Comparison of ENCODE assay signal across 13 cellular contexts in genomic region chr17:40479754-40480480, GRCh38. TPM values are rescaled to one million over a fixed set of nuclear protein-coding genes. Genes with fewer than 3 reads are reported as not detected.
DNase-seq lines count a peak whose midpoint lies in the region; ATAC-seq and TF ChIP-seq lines count a peak whose summit lies in the region.
"Had no signal": no experiment of that assay in that cellular context is flagged by ENCODE, and none has a peak within 500 bp of the region (broad histone marks: within the 10 kb centered on the region; RNA-seq: fewer than 3 reads in every experiment).

No MANE protein-coding gene starts in this region.

- H3K4me3 ChIP-seq in vagina = no peak overlapping the region
- H3K4me3 ChIP-seq in neural progenitor cell = no peak overlapping the region
- H3K4me3 ChIP-seq: ovary, tibial nerve had no signal

- H3K79me2 ChIP-seq in neural progenitor cell (ENCODE audit: low read depth) = no peaks in the 10 kb centered on the region

- peak overlapping the region; percentile 96 for H3K27ac Mint-ChIP-seq in activated naive CD4-positive, alpha-beta T cell treated with anti-CD3 and anti-CD28 coated beads, Interleukin-2, amount 50 U/mL, for 24 hours
- H3K27ac Mint-ChIP-seq in T-helper 17 cell (peak overlapping the region; percentile 96), neural progenitor cell (no peak overlapping the region)

- no peak overlapping the region for H3K9ac ChIP-seq in neural progenitor cell

- no peak for ATAC-seq in T-helper 17 cell
- ATAC-seq in esophagus mucosa = peak; percentile 11

- H3K4me1 Mint-ChIP-seq in activated naive CD4-positive, alpha-beta T cell treated with anti-CD3 and anti-CD28 coated beads, Interleukin-2, amount 50 U/mL, for 24 hours = peaks cover 64% of the 10 kb centered on the region
- H3K4me1 Mint-ChIP-seq in T-helper 17 cell (peaks cover 45% of the 10 kb centered on the region), neural progenitor cell (peaks cover 14% of the 10 kb centered on the region)

- peak overlapping the region; percentile 51 for H3K27ac ChIP-seq in vagina
- no peak overlapping the region for H3K27ac ChIP-seq in neural progenitor cell
- H3K27ac ChIP-seq: brain microvascular endothelial cell, ovary, tibial nerve had no signal

- H3K4me3 Mint-ChIP-seq in activated naive CD4-positive, alpha-beta T cell treated with anti-CD3 and anti-CD28 coated beads, Interleukin-2, amount 50 U/mL, for 24 hours = peak overlapping the region; percentile 74
- H3K4me3 Mint-ChIP-seq in T-helper 17 cell = peak overlapping the region; percentile 78
- H3K4me3 Mint-ChIP-seq in neural progenitor cell = no peak overlapping the region

- no peaks in the 10 kb centered on the region for H3K9me3 Mint-ChIP-seq in activated naive CD4-positive, alpha-beta T cell treated with anti-CD3 and anti-CD28 coated beads, Interleukin-2, amount 50 U/mL, for 24 hours
- no peaks in the 10 kb centered on the region for H3K9me3 Mint-ChIP-seq in neural progenitor cell

- no peaks in the 10 kb centered on the region for H3K27me3 Mint-ChIP-seq in activated naive CD4-positive, alpha-beta T cell treated with anti-CD3 and anti-CD28 coated beads, Interleukin-2, amount 50 U/mL, for 24 hours
- no peaks in the 10 kb centered on the region for H3K27me3 Mint-ChIP-seq in T-helper 17 cell
- peaks cover 13% of the 10 kb centered on the region for H3K27me3 Mint-ChIP-seq in neural progenitor cell (ENCODE audit: insufficient read depth, low read depth)

- no peaks in the 10 kb centered on the region for H3K27me3 ChIP-seq in vagina
- no peaks in the 10 kb centered on the region for H3K27me3 ChIP-seq in neural progenitor cell
- H3K27me3 ChIP-seq: brain microvascular endothelial cell, ovary, tibial nerve had no signal

- H3K9me3 ChIP-seq in T-helper 17 cell (ENCODE audit: control insufficient read depth, low read length, poor library complexity, severe bottlenecking) (no peaks in the 10 kb centered on the region), vagina (no peaks in the 10 kb centered on the region), neural progenitor cell (ENCODE audit: low read depth) (no peaks in the 10 kb centered on the region)
- H3K9me3 ChIP-seq: ovary, tibial nerve had no signal

- H3K36me3 ChIP-seq in vagina (peaks cover 0 to 5% of the 10 kb centered on the region in 2 donors), neural progenitor cell (no peaks in the 10 kb centered on the region)
- H3K36me3 ChIP-seq: brain microvascular endothelial cell, ovary, tibial nerve had no signal

- TF ChIP-seq CTCF in vagina (IDR thresholded peaks at IDR 0.05) = no peak
- TF ChIP-seq CTCF in neural progenitor cell (IDR thresholded peaks at IDR 0.05) = no peak

- H2AFZ ChIP-seq in neural progenitor cell (replicated peaks) = no peak overlapping the region

- H3K4me1 ChIP-seq in vagina = peaks cover 65% of the 10 kb centered on the region
- peaks cover 7% of the 10 kb centered on the region for H3K4me1 ChIP-seq in neural progenitor cell

- intact Hi-C loops in vagina (cut with DNase I) = loop anchor here (5.0 kb wide), 1 partner anchor 38 kb away; the partner anchor contains the start of gene IGFBP4

- no peaks in the 10 kb centered on the region for H3F3A ChIP-seq in neural progenitor cell (ENCODE audit: low read depth)

- no peak for TF ChIP-seq POLR2A in vagina (IDR thresholded peaks at IDR 0.05)

- H3K36me3 Mint-ChIP-seq in activated naive CD4-positive, alpha-beta T cell treated with anti-CD3 and anti-CD28 coated beads, Interleukin-2, amount 50 U/mL, for 24 hours = no peaks in the 10 kb centered on the region
- H3K36me3 Mint-ChIP-seq in T-helper 17 cell (ENCODE audit: low read depth) (no peaks in the 10 kb centered on the region), neural progenitor cell (no peaks in the 10 kb centered on the region)

- no peaks in the 10 kb centered on the region for H4K20me1 ChIP-seq in neural progenitor cell (ENCODE audit: low read depth)

- H3K4me2 ChIP-seq in neural progenitor cell = no peak overlapping the region

- no peak for DNase-seq in activated naive CD4-positive, alpha-beta T cell treated with Interleukin-2 at 50 U/mL for 16 hours
- DNase-seq in T-helper 17 cell = no peak
- DNase-seq in vagina (ENCODE audit: extremely low spot score in 2 of 2) = no peak
- DNase-seq in KG1 (lab: John Stamatoyannopoulos, UW) = no peak
- DNase-seq in neural progenitor cell (ENCODE audit: low spot score) = no peak
- DNase-seq in HuH-7 (ENCODE audit: low spot score) = no peak
- DNase-seq: brain microvascular endothelial cell, C1 segment of cervical spinal cord, NCI-H187 had no signal

RNA-seq across cellular contexts. Expression of gene TNS4, which starts 21.5 kb away (rescaled TPM):
- 1 to 10 TPM in 1 of 2 donors, under 1 TPM in 1; 0.77 to 1.7 TPM for total RNA-seq in T-helper 17 cell
- 52.1 TPM for total RNA-seq in esophagus mucosa
- total RNA-seq in vagina = 296 TPM
- not detected in 2 replicates for total RNA-seq in neural progenitor cell (ENCODE audit: low replicate concordance)

RNA-seq across cellular contexts. Expression of gene IGFBP4, which starts 36.7 kb away (rescaled TPM):
- total RNA-seq in T-helper 17 cell (1 to 10 TPM; 5.7 to 7.0 TPM), esophagus mucosa (72.1 TPM), vagina (700 TPM), neural progenitor cell (ENCODE audit: low replicate concordance) (14.4 and 20.3 TPM in 2 replicates)

Comparison
In these comparisons a context has a peak if more than half of its experiments do, and no peak if none do; other contexts are left out.
1. RNA of gene TNS4, which starts 21.5 kb away (total RNA-seq): 296 TPM in vagina (single experiment) and 52.1 TPM in esophagus mucosa (single experiment); 0.77 to 1.7 TPM in T-helper 17 cell and not detected in neural progenitor cell; every median in the first group is over 10 times any median in the second.